Comparison of ENCODE assay signal across 9 cellular contexts in the genomic region with DNA sequence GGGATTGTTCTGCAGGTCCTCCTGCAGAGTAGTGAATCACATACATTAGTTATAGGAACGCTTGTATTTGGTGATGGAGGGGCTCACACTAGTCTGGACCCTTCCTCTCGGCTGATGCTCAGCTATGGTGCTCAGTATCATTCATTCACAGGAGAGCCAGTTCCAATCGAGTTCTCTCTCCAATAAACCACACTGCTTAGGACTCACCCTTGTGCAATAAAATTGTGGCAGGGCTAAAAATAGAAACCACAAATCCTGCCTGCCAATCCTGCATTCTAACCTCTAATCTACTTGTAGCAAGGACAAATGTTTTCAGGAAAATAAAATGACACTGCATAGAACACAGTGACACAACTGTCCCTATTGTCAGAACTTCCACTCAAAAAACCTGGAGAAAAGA.
DNase-seq lines count a peak whose midpoint lies in the region; ATAC-seq and TF ChIP-seq lines count a peak whose summit lies in the region.
"Had no signal": no experiment of that assay in that cellular context is flagged by ENCODE, and none has a peak within 500 bp of the region (broad histone marks: within the 10 kb centered on the region; RNA-seq: fewer than 3 reads in every experiment).

No MANE protein-coding gene starts in this region.

- no peak for ATAC-seq in stimulated activated naive CD8-positive, alpha-beta T cell treated with anti-CD3 and anti-CD28 coated beads, Interleukin-15, amount 100 ng/mL, for 72 hours
- peak; percentile 27 for ATAC-seq in left lung
- no peak for ATAC-seq in omental fat pad (ENCODE audit: low FRiP score)

- H3K9me3 ChIP-seq in left lung (no peaks in the 10 kb centered on the region), suprapubic skin (no peaks in the 10 kb centered on the region)

- no peak for TF ChIP-seq EP300 in suprapubic skin (IDR thresholded peaks at IDR 0.05)

- WGBS in suprapubic skin, result 56% methylated on average over 3 of the region's 3 CpGs

- H3K27me3 ChIP-seq in left lung (no peaks in the 10 kb centered on the region), suprapubic skin (no peaks in the 10 kb centered on the region)

- no peaks in the 10 kb centered on the region for H3K27me3 Mint-ChIP-seq in stimulated activated naive CD8-positive, alpha-beta T cell treated with anti-CD3 and anti-CD28 coated beads, Interleukin-15, Interleukin-2, amounts not matched to agents 100 ng/mL and 50 ng/mL, for 24 hours
- H3K27me3 Mint-ChIP-seq in stimulated activated naive CD8-positive, alpha-beta T cell treated with anti-CD3 and anti-CD28 coated beads, Interleukin-15, amount 100 ng/mL, for 72 hours, result no peaks in the 10 kb centered on the region
- H3K27me3 Mint-ChIP-seq in progenitor cell of endocrine pancreas, result no peaks in the 10 kb centered on the region

- no peak for TF ChIP-seq POLR2A in suprapubic skin (IDR thresholded peaks at IDR 0.05)

- no peak for TF ChIP-seq CTCF in left lung (IDR thresholded peaks at IDR 0.05)
- TF ChIP-seq CTCF in suprapubic skin (IDR thresholded peaks at IDR 0.05), result no peak
- no peak for TF ChIP-seq CTCF in omental fat pad (IDR thresholded peaks at IDR 0.05)
- TF ChIP-seq CTCF in progenitor cell of endocrine pancreas (IDR thresholded peaks at IDR 0.05; ENCODE audit: unreplicated experiment), result no peak

- H3K36me3 Mint-ChIP-seq in stimulated activated naive CD8-positive, alpha-beta T cell treated with anti-CD3 and anti-CD28 coated beads, Interleukin-15, Interleukin-2, amounts not matched to agents 100 ng/mL and 50 ng/mL, for 24 hours (ENCODE audit: low read depth), result peaks cover 4% of the 10 kb centered on the region
- no peaks in the 10 kb centered on the region for H3K36me3 Mint-ChIP-seq in progenitor cell of endocrine pancreas (ENCODE audit: insufficient read depth)

- H3K36me3 ChIP-seq in left lung (no peaks in the 10 kb centered on the region), suprapubic skin (no peaks in the 10 kb centered on the region)

- H3K9me3 Mint-ChIP-seq in stimulated activated naive CD8-positive, alpha-beta T cell treated with anti-CD3 and anti-CD28 coated beads, Interleukin-15, Interleukin-2, amounts not matched to agents 100 ng/mL and 50 ng/mL, for 24 hours, result no peaks in the 10 kb centered on the region
- H3K9me3 Mint-ChIP-seq in stimulated activated naive CD8-positive, alpha-beta T cell treated with anti-CD3 and anti-CD28 coated beads, Interleukin-15, amount 100 ng/mL, for 72 hours, result no peaks in the 10 kb centered on the region
- no peaks in the 10 kb centered on the region for H3K9me3 Mint-ChIP-seq in progenitor cell of endocrine pancreas (ENCODE audit: low read depth)

- intact Hi-C loops in left lung (cut with DNase I), result no loop called here

- DNase-seq in stimulated activated naive CD8-positive, alpha-beta T cell treated with anti-CD3 and anti-CD28 coated beads, Interleukin-15, amount 100 ng/mL, for 72 hours, result no peak
- DNase-seq in astrocyte of the hippocampus (ENCODE audit: low read depth, low spot score) (peak; percentile 73), left lung (no peak), suprapubic skin (ENCODE audit: low spot score in 2 of 2) (no peak), omental fat pad (ENCODE audit: low spot score) (no peak), progenitor cell of endocrine pancreas (ENCODE audit: low spot score, unreplicated experiment) (no peak)
- no peak for DNase-seq in stimulated activated CD4-positive, alpha-beta T cell treated with anti-CD3 and anti-CD28 coated beads, Interleukin-1b, Interleukin-23, amount 100 ng/mL, for 48 hours

- H3K27ac ChIP-seq in left lung (no peak overlapping the region), suprapubic skin (no peak overlapping the region)
- H3K27ac ChIP-seq: skin epidermis had no signal

- peaks cover 67% of the 10 kb centered on the region for H3K4me1 Mint-ChIP-seq in stimulated activated naive CD8-positive, alpha-beta T cell treated with anti-CD3 and anti-CD28 coated beads, Interleukin-15, Interleukin-2, amounts not matched to agents 100 ng/mL and 50 ng/mL, for 24 hours (ENCODE audit: low read depth)
- H3K4me1 Mint-ChIP-seq in stimulated activated naive CD8-positive, alpha-beta T cell treated with anti-CD3 and anti-CD28 coated beads, Interleukin-15, amount 100 ng/mL, for 72 hours, result peaks cover 65% of the 10 kb centered on the region
- H3K4me1 Mint-ChIP-seq in progenitor cell of endocrine pancreas (ENCODE audit: low read depth), result peaks cover 10% of the 10 kb centered on the region

- H3K4me1 ChIP-seq in left lung (peaks cover 6 to 75% of the 10 kb centered on the region in 2 donors), suprapubic skin (peaks cover 39% of the 10 kb centered on the region)

- no peak overlapping the region for H3K4me3 Mint-ChIP-seq in stimulated activated naive CD8-positive, alpha-beta T cell treated with anti-CD3 and anti-CD28 coated beads, Interleukin-15, Interleukin-2, amounts not matched to agents 100 ng/mL and 50 ng/mL, for 24 hours
- H3K4me3 Mint-ChIP-seq in stimulated activated naive CD8-positive, alpha-beta T cell treated with anti-CD3 and anti-CD28 coated beads, Interleukin-15, amount 100 ng/mL, for 72 hours, result no peak overlapping the region
- no peak overlapping the region for H3K4me3 Mint-ChIP-seq in progenitor cell of endocrine pancreas (ENCODE audit: low read depth)

- no peak overlapping the region for H3K4me3 ChIP-seq in left lung
- H3K4me3 ChIP-seq in suprapubic skin, result no peak overlapping the region
- H3K4me3 ChIP-seq: skin epidermis had no signal

- H3K27ac Mint-ChIP-seq in stimulated activated naive CD8-positive, alpha-beta T cell treated with anti-CD3 and anti-CD28 coated beads, Interleukin-15, Interleukin-2, amounts not matched to agents 100 ng/mL and 50 ng/mL, for 24 hours, result peak overlapping the region; percentile 22
- no peak overlapping the region for H3K27ac Mint-ChIP-seq in stimulated activated naive CD8-positive, alpha-beta T cell treated with anti-CD3 and anti-CD28 coated beads, Interleukin-15, amount 100 ng/mL, for 72 hours
- H3K27ac Mint-ChIP-seq in progenitor cell of endocrine pancreas, result no peak overlapping the region
